ENCODE assay signal across 10 cellular contexts in the genomic region with DNA sequence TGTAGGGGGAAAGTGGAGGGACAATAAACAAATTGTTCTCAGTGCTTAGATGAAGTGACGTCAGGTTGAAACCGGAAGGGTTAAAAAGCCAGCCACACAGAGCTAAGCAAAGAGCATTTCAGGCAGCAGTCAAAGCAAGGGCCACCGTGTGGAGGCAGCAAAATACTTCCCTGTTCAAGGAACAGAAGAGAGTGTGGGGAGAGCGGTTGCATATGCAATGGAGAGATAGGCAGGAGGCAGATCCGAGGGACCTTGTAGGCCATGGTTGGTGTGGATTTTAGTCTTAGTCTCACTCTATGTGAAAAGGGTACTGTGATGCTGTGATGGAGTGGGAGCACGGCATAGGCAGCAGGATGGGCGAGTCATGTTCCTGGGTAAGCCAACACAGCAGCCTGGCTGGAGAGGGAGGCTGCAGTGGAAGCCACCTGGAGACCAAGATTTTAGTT. TPM values are rescaled to one million over a fixed set of nuclear protein-coding genes. Genes with fewer than 3 reads are reported as not detected.
DNase-seq lines count a peak whose midpoint lies in the region; ATAC-seq, FAIRE-seq and TF ChIP-seq lines count a peak whose summit lies in the region.
"Had no signal": no experiment of that assay in that cellular context is flagged by ENCODE, and none has a peak within 500 bp of the region (broad histone marks: within the 10 kb centered on the region; RNA-seq: fewer than 3 reads in every experiment).

No MANE protein-coding gene starts in this region.

- H3K36me3 ChIP-seq in osteoblast (ENCODE audit: insufficient read depth, low read length) = no peaks in the 10 kb centered on the region

- peaks cover 15% of the 10 kb centered on the region for H3K4me1 ChIP-seq in osteoblast (ENCODE audit: insufficient read depth, low read length)

- no peak for ATAC-seq in HG03457 (IDR thresholded peaks at IDR 0.05; ENCODE audit: unreplicated experiment)

- peaks cover 10% of the 10 kb centered on the region for H3K79me2 ChIP-seq in osteoblast (ENCODE audit: insufficient read depth, low read length)

- TF ChIP-seq CTCF in cardiac fibroblast (IDR thresholded peaks at IDR 0.05; ENCODE audit: low read depth, low read length) = no peak
- no peak for TF ChIP-seq CTCF in osteoblast (IDR thresholded peaks at IDR 0.05; ENCODE audit: extremely low read depth, low read depth, low read length)

- H3K4me2 ChIP-seq in osteoblast (ENCODE audit: insufficient read depth, low read length) = no peak overlapping the region

- H3K9me3 ChIP-seq in osteoblast (ENCODE audit: low read depth, low read length) = no peaks in the 10 kb centered on the region

- H4K20me1 ChIP-seq in osteoblast (ENCODE audit: insufficient read depth, low read length) = no peaks in the 10 kb centered on the region

- no peak overlapping the region for H3K27ac ChIP-seq in osteoblast (ENCODE audit: low read depth, low read length)
- H3K27ac ChIP-seq: 22Rv1, VCaP had no signal

- H3K27me3 ChIP-seq in osteoblast (ENCODE audit: insufficient read depth, low read length) = no peaks in the 10 kb centered on the region

- DNase-seq in DMS53 (lab: John Stamatoyannopoulos, UW) = peak; percentile 11
- DNase-seq in DMS53 treated with DMSO at 0.1 percent for 48 hours (lab: John Stamatoyannopoulos, UW; ENCODE audit: unreplicated experiment) = no peak
- DNase-seq in NCI-H69 (lab: John Stamatoyannopoulos, UW) = peak; percentile 88
- peak; percentile 29 to 39 for DNase-seq in cardiac fibroblast (ENCODE audit: low read depth in 2 of 2)
- DNase-seq in osteoblast (ENCODE audit: insufficient read length, low spot score, missing footprints) = peak; percentile 58
- DNase-seq in NCI-H2107 (lab: John Stamatoyannopoulos, UW) = no peak
- no peak for DNase-seq in frontal cortex (ENCODE audit: low spot score in 2 of 2)

- H3K4me3 ChIP-seq in cardiac fibroblast (replicated peaks in 1 of 2; ENCODE audit: low read depth in 2 of 2, low read length in 2 of 2) (no peak overlapping the region), osteoblast (ENCODE audit: insufficient read depth, low read length) (no peak overlapping the region)

- no peak for FAIRE-seq in frontal cortex (lab: Jason Lieb, UNC)

- peak overlapping the region; percentile 94 for H2AFZ ChIP-seq in osteoblast (ENCODE audit: low read length)

RNA-seq across cellular contexts. Expression of a gene that starts 3.8 kb away (rescaled TPM):
- total RNA-seq in osteoblast (20.6 and 28.9 TPM in 2 replicates), frontal cortex (6.9 TPM)

RNA-seq across cellular contexts. Expression of a gene that starts 45.2 kb away (rescaled TPM):
- 48.1 and 53.3 TPM in 2 replicates for total RNA-seq in osteoblast
- total RNA-seq in frontal cortex = 93.3 TPM

Comparison
In these comparisons a context has a peak if more than half of its experiments do, and no peak if none do; other contexts are left out.
1. DNase-seq: peak in DMS53 (single experiment), NCI-H69 (single experiment), cardiac fibroblast (2 of 2) and osteoblast (single experiment); none in DMS53 treated with DMSO at 0.1 percent for 48 hours (single experiment), NCI-H2107 (single experiment) and frontal cortex (0 of 2).